Comparison of ENCODE assay signal across 1 cellular context in the genomic region with DNA sequence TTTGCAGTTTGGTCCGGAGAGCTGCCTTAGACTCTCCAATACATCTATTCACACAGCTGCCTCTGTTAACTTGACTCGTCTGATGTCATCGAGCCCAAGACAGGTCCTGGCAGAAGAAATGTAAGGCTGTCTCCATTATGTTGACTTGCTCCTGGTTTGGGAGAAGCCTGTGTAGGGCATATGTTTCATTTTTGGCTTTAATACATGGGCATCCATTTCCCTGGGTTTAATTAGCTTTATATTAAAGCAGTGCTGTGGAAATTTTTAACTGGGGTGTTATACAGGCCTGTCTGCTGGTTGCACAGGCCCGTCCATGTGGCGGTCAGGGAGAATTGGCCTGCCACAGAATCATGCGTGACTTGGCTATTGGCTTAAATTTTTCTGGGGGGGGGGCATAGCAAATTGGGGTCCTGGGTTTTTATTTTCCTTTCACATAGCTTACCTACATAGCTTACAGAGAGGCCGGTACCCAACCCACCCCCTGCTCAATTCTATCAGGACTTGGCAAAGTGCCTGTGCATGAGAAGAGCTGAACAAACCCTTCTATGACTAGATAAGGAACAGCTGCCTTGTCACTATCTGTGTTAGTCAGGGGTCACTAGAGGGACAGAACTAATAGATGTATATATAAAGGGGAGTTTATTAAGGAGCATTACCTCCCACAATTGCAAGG.
TF ChIP-seq lines count a peak whose summit lies in the region.

No MANE protein-coding gene starts in this region.

TF ChIP-seq in K562, 482 proteins besides CTCF, POLR2A, EP300 and RAD21 (continued from another document and continues in another):
- TF ChIP-seq, protein P1, sequence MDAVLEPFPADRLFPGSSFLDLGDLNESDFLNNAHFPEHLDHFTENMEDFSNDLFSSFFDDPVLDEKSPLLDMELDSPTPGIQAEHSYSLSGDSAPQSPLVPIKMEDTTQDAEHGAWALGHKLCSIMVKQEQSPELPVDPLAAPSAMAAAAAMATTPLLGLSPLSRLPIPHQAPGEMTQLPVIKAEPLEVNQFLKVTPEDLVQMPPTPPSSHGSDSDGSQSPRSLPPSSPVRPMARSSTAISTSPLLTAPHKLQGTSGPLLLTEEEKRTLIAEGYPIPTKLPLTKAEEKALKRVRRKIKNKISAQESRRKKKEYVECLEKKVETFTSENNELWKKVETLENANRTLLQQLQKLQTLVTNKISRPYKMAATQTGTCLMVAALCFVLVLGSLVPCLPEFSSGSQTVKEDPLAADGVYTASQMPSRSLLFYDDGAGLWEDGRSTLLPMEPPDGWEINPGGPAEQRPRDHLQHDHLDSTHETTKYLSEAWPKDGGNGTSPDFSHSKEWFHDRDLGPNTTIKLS (IDR thresholded peaks at IDR 0.05; ENCODE audit: borderline replicate concordance, low read depth), result 0 out of 2 replicates have a peak, but pooled peaks have one; percentile 9
- TF ChIP-seq MTF1 (CRISPR knock-in tag; IDR thresholded peaks at IDR 0.05; ENCODE audit: borderline replicate concordance) (no peak), ZNF644 (tag; IDR thresholded peaks at IDR 0.05; ENCODE audit: low read depth) (peak; percentile 22; the same call in 1 of the 2 replicates), YY1 (IDR thresholded peaks at IDR 0.05; ENCODE audit: borderline replicate concordance in 1 of 3, control insufficient read depth in 1 of 3, extremely low read depth in 1 of 3, insufficient read depth in 3 of 3, insufficient read length in 1 of 3, insufficient replicate concordance in 2 of 3, low read depth in 1 of 3, low read length in 2 of 3) (no peak), NR2C2 (CRISPR knock-in tag; IDR thresholded peaks at IDR 0.05) (no peak), NR2C2 (tag; IDR thresholded peaks at IDR 0.05) (peak; percentile 71), MCM3 (IDR thresholded peaks at IDR 0.05) (no peak), SPI1 (IDR thresholded peaks at IDR 0.05; ENCODE audit: borderline replicate concordance, low read depth, low read length) (no peak), HNRNPK (IDR thresholded peaks at IDR 0.05; ENCODE audit: low read depth, low read length, poor library complexity, severe bottlenecking) (no peak), TBL1XR1 (IDR thresholded peaks at IDR 0.05; ENCODE audit: low read length in 2 of 2) (0 out of 4 replicates have a peak, but pooled peaks of 1 of the 2 experiments have one; percentile 26), IRF2 (CRISPR knock-in tag; IDR thresholded peaks at IDR 0.05) (no peak), MTA2 (IDR thresholded peaks at IDR 0.05; ENCODE audit: low read depth) (0 out of 2 replicates have a peak, but pooled peaks have one; percentile 13), GTF2A2 (tag; IDR thresholded peaks at IDR 0.05) (0 out of 2 replicates have a peak, but pooled peaks have one; percentile 23), ZFPM2 (CRISPR knock-in tag; IDR thresholded peaks at IDR 0.05) (no peak), CBFA2T3 (IDR thresholded peaks at IDR 0.05) (peak; percentile 84), NBN (IDR thresholded peaks at IDR 0.05; ENCODE audit: low read depth) (no peak), GABPB1 (CRISPR knock-in tag; IDR thresholded peaks at IDR 0.05) (no peak), TSC22D4 (tag; IDR thresholded peaks at IDR 0.05) (no peak), HNRNPUL1 (IDR thresholded peaks at IDR 0.05; ENCODE audit: low read length) (no peak), JUND (IDR thresholded peaks at IDR 0.05; ENCODE audit: borderline replicate concordance, low read depth, low read length) (peak; percentile 82), JUND (tag; IDR thresholded peaks at IDR 0.05; ENCODE audit: borderline replicate concordance, low read depth, low read length) (peak; percentile 38; the same call in 2 of the 3 replicates), ZFP36 (IDR thresholded peaks at IDR 0.05; ENCODE audit: low read depth, low read length, partially characterized antibody) (no peak), THRAP3 (IDR thresholded peaks at IDR 0.05; ENCODE audit: borderline replicate concordance) (no peak), KLF16 (IDR thresholded peaks at IDR 0.05) (no peak), CHCHD3 (CRISPR knock-in tag; IDR thresholded peaks at IDR 0.05) (no peak), MEIS2 (IDR thresholded peaks at IDR 0.05; ENCODE audit: partially characterized antibody) (peak; percentile 26), NR2F6 (CRISPR knock-in tag; IDR thresholded peaks at IDR 0.05) (no peak), DPF2 (IDR thresholded peaks at IDR 0.05) (peak; percentile 86), RNF2 (IDR thresholded peaks at IDR 0.05) (no peak; the same call in 1 of the 2 replicates), ZNF347 (CRISPR knock-in tag; IDR thresholded peaks at IDR 0.05; ENCODE audit: low read depth) (no peak), MCM2 (IDR thresholded peaks at IDR 0.05; ENCODE audit: low read depth) (no peak), PRPF4 (IDR thresholded peaks at IDR 0.05; ENCODE audit: insufficient read depth, low read depth, low read length, poor library complexity, severe bottlenecking) (no peak), DMBX1 (CRISPR knock-in tag; IDR thresholded peaks at IDR 0.05; ENCODE audit: borderline replicate concordance) (no peak), RBM25 (IDR thresholded peaks at IDR 0.05; ENCODE audit: low read depth, low read length, severe bottlenecking) (no peak), ZNF354B (CRISPR knock-in tag; IDR thresholded peaks at IDR 0.05) (no peak), ZNF197 (CRISPR knock-in tag; IDR thresholded peaks at IDR 0.05; ENCODE audit: low read depth) (peak; percentile 74), SP1 (CRISPR knock-in tag; IDR thresholded peaks at IDR 0.05) (no peak), POLR2AphosphoS5 (IDR thresholded peaks at IDR 0.05; ENCODE audit: control insufficient read depth, insufficient read depth, low read depth, low read length) (peak; percentile 73; the same call in 1 of the 2 replicates), STAT5A (IDR thresholded peaks at IDR 0.05; ENCODE audit: borderline replicate concordance, low read length) (peak; percentile 32; the same call in 1 of the 2 replicates), BCOR (IDR thresholded peaks at IDR 0.05) (no peak), NR4A1 (CRISPR knock-in tag; IDR thresholded peaks at IDR 0.05) (no peak), NR4A1 (tag; IDR thresholded peaks at IDR 0.05) (peak; percentile 91), OTX1 (CRISPR knock-in tag; IDR thresholded peaks at IDR 0.05) (no peak), POLR2H (tag; IDR thresholded peaks at IDR 0.05; ENCODE audit: low read depth) (no peak), ZNF764 (CRISPR knock-in tag; IDR thresholded peaks at IDR 0.05; ENCODE audit: low read depth) (no peak), NCOR1 (IDR thresholded peaks at IDR 0.05) (peak; percentile 74)
- TF ChIP-seq, protein P2, sequence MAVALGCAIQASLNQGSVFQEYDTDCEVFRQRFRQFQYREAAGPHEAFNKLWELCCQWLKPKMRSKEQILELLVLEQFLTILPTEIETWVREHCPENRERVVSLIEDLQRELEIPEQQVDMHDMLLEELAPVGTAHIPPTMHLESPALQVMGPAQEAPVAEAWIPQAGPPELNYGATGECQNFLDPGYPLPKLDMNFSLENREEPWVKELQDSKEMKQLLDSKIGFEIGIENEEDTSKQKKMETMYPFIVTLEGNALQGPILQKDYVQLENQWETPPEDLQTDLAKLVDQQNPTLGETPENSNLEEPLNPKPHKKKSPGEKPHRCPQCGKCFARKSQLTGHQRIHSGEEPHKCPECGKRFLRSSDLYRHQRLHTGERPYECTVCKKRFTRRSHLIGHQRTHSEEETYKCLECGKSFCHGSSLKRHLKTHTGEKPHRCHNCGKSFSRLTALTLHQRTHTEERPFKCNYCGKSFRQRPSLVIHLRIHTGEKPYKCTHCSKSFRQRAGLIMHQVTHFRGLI (CRISPR knock-in tag; IDR thresholded peaks at IDR 0.05), result peak; percentile 61; the same call in 1 of the 2 replicates
- TF ChIP-seq, protein P3, sequence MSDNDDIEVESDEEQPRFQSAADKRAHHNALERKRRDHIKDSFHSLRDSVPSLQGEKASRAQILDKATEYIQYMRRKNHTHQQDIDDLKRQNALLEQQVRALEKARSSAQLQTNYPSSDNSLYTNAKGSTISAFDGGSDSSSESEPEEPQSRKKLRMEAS (CRISPR knock-in tag; IDR thresholded peaks at IDR 0.05), result no peak; the same call in 1 of the 2 replicates
- TF ChIP-seq, protein P4, sequence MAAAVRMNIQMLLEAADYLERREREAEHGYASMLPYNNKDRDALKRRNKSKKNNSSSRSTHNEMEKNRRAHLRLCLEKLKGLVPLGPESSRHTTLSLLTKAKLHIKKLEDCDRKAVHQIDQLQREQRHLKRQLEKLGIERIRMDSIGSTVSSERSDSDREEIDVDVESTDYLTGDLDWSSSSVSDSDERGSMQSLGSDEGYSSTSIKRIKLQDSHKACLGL (CRISPR knock-in tag; IDR thresholded peaks at IDR 0.05; ENCODE audit: borderline replicate concordance, poor library complexity, severe bottlenecking), result no peak
- TF ChIP-seq, protein P5, sequence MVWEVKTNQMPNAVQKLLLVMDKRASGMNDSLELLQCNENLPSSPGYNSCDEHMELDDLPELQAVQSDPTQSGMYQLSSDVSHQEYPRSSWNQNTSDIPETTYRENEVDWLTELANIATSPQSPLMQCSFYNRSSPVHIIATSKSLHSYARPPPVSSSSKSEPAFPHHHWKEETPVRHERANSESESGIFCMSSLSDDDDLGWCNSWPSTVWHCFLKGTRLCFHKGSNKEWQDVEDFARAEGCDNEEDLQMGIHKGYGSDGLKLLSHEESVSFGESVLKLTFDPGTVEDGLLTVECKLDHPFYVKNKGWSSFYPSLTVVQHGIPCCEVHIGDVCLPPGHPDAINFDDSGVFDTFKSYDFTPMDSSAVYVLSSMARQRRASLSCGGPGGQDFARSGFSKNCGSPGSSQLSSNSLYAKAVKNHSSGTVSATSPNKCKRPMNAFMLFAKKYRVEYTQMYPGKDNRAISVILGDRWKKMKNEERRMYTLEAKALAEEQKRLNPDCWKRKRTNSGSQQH (CRISPR knock-in tag; IDR thresholded peaks at IDR 0.05), result no peak
- TF ChIP-seq, protein P6, sequence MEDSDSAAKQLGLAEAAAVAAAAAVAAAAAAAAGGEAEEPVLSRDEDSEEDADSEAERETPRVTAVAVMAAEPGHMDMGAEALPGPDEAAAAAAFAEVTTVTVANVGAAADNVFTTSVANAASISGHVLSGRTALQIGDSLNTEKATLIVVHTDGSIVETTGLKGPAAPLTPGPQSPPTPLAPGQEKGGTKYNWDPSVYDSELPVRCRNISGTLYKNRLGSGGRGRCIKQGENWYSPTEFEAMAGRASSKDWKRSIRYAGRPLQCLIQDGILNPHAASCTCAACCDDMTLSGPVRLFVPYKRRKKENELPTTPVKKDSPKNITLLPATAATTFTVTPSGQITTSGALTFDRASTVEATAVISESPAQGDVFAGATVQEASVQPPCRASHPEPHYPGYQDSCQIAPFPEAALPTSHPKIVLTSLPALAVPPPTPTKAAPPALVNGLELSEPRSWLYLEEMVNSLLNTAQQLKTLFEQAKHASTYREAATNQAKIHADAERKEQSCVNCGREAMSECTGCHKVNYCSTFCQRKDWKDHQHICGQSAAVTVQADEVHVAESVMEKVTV (CRISPR knock-in tag; IDR thresholded peaks at IDR 0.05), result no peak
- TF ChIP-seq, protein P7, sequence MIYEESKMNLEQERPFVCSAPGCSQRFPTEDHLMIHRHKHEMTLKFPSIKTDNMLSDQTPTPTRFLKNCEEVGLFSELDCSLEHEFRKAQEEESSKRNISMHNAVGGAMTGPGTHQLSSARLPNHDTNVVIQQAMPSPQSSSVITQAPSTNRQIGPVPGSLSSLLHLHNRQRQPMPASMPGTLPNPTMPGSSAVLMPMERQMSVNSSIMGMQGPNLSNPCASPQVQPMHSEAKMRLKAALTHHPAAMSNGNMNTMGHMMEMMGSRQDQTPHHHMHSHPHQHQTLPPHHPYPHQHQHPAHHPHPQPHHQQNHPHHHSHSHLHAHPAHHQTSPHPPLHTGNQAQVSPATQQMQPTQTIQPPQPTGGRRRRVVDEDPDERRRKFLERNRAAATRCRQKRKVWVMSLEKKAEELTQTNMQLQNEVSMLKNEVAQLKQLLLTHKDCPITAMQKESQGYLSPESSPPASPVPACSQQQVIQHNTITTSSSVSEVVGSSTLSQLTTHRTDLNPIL (CRISPR knock-in tag; IDR thresholded peaks at IDR 0.05), result no peak
- TF ChIP-seq, protein P8, sequence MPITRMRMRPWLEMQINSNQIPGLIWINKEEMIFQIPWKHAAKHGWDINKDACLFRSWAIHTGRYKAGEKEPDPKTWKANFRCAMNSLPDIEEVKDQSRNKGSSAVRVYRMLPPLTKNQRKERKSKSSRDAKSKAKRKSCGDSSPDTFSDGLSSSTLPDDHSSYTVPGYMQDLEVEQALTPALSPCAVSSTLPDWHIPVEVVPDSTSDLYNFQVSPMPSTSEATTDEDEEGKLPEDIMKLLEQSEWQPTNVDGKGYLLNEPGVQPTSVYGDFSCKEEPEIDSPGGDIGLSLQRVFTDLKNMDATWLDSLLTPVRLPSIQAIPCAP (CRISPR knock-in tag; IDR thresholded peaks at IDR 0.05; ENCODE audit: borderline replicate concordance), result no peak
- TF ChIP-seq, protein P9, sequence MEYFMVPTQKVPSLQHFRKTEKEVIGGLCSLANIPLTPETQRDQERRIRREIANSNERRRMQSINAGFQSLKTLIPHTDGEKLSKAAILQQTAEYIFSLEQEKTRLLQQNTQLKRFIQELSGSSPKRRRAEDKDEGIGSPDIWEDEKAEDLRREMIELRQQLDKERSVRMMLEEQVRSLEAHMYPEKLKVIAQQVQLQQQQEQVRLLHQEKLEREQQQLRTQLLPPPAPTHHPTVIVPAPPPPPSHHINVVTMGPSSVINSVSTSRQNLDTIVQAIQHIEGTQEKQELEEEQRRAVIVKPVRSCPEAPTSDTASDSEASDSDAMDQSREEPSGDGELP (CRISPR knock-in tag; IDR thresholded peaks at IDR 0.05; ENCODE audit: borderline replicate concordance), result peak; percentile 71
- TF ChIP-seq, protein P10, sequence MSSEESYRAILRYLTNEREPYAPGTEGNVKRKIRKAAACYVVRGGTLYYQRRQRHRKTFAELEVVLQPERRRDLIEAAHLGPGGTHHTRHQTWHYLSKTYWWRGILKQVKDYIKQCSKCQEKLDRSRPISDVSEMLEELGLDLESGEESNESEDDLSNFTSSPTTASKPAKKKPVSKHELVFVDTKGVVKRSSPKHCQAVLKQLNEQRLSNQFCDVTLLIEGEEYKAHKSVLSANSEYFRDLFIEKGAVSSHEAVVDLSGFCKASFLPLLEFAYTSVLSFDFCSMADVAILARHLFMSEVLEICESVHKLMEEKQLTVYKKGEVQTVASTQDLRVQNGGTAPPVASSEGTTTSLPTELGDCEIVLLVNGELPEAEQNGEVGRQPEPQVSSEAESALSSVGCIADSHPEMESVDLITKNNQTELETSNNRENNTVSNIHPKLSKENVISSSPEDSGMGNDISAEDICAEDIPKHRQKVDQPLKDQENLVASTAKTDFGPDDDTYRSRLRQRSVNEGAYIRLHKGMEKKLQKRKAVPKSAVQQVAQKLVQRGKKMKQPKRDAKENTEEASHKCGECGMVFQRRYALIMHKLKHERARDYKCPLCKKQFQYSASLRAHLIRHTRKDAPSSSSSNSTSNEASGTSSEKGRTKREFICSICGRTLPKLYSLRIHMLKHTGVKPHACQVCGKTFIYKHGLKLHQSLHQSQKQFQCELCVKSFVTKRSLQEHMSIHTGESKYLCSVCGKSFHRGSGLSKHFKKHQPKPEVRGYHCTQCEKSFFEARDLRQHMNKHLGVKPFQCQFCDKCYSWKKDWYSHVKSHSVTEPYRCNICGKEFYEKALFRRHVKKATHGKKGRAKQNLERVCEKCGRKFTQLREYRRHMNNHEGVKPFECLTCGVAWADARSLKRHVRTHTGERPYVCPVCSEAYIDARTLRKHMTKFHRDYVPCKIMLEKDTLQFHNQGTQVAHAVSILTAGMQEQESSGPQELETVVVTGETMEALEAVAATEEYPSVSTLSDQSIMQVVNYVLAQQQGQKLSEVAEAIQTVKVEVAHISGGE (CRISPR knock-in tag; IDR thresholded peaks at IDR 0.05), result peak in 1 of 3 experiments; percentile 71; a peak in 2 of 6 replicates
